In genomic region chr1:228430243-228430642, GRCh38 we compare ENCODE assay signal across 25 cellular contexts. TPM values are rescaled to one million over a fixed set of nuclear protein-coding genes. Genes with fewer than 3 reads are reported as not detected.
DNase-seq lines count a peak whose midpoint lies in the region; ATAC-seq and TF ChIP-seq lines count a peak whose summit lies in the region.
"Had no signal": no experiment of that assay in that cellular context is flagged by ENCODE, and none has a peak within 500 bp of the region (broad histone marks: within the 10 kb centered on the region; RNA-seq: fewer than 3 reads in every experiment).

No MANE protein-coding gene starts in this region.

- H3K4me1 ChIP-seq in sigmoid colon, result no peaks in the 10 kb centered on the region

- 32 to 76% methylated on average over 6 of the region's 6 CpGs for WGBS in sigmoid colon, 2 donors

- ATAC-seq in esophagus mucosa, result peak; percentile 63
- ATAC-seq in left cardiac atrium, result no peak
- ATAC-seq in HG02938 (IDR thresholded peaks at IDR 0.05; ENCODE audit: unreplicated experiment), result no peak
- ATAC-seq: GM12878, Panc1 had no signal

- H3K4me3 ChIP-seq in MG63 (no peak overlapping the region), sigmoid colon (no peak overlapping the region)
- H3K4me3 ChIP-seq: GM12878, SK-N-MC had no signal

- H3K9me3 ChIP-seq in MG63 (no peaks in the 10 kb centered on the region), sigmoid colon (no peaks in the 10 kb centered on the region)

- H3K27me3 ChIP-seq in MG63 (peaks cover 2% of the 10 kb centered on the region; the same call in 1 of the 2 replicates), sigmoid colon (peaks cover 0 to 69% (median 6%) of the 10 kb centered on the region in 3 donors)

- no peak for TF ChIP-seq EP300 in sigmoid colon (IDR thresholded peaks at IDR 0.05)

- no peak for TF ChIP-seq CTCF in sigmoid colon (IDR thresholded peaks at IDR 0.05)

- DNase-seq in MG63, result peak; percentile 18
- peak; percentile 27 for DNase-seq in RPMI8226
- peak; percentile 54 for DNase-seq in sigmoid colon
- DNase-seq in NCI-H128 (lab: John Stamatoyannopoulos, UW; ENCODE audit: unreplicated experiment), result no peak
- no peak for DNase-seq in left cardiac atrium
- DNase-seq: C1 segment of cervical spinal cord; CD4-positive, alpha-beta memory T cell; COR-L47; DMS79; EL; GDM1; MV-4-11; NCI-H1105 treated with DMSO at 0.1 percent for 48 hours; NCI-H2029 treated with DMSO at 0.1 percent for 48 hours; NCI-H2227 treated with DMSO at 0.1 percent for 48 hours; NCI-H510A; NCI-H69; SIG-M5 had no signal

- TF ChIP-seq POLR2A in sigmoid colon (IDR thresholded peaks at IDR 0.05), result no peak

- intact Hi-C loops in sigmoid colon (cut with DNase I) (no loop called here), left cardiac atrium (cut with DNase I) (no loop called here)

- H3K36me3 ChIP-seq in MG63, result no peaks in the 10 kb centered on the region
- H3K36me3 ChIP-seq in sigmoid colon, result no peaks in the 10 kb centered on the region

- H3K27ac ChIP-seq in sigmoid colon, result no peak overlapping the region
- H3K27ac ChIP-seq: SK-N-MC had no signal

RNA-seq across cellular contexts. Expression of gene TRIM17, which starts 13.6 kb away (rescaled TPM):
- not detected in 2 replicates for total RNA-seq in MG63 (2014; rRNA removed; shearing (Covaris generic); ENCODE audit: low replicate concordance)
- total RNA-seq in esophagus mucosa (1.3 TPM), sigmoid colon (under 1 TPM in 1 of 4 donors, not detected in 3; 0.95 TPM), left cardiac atrium (under 1 TPM; 0.42 to 0.88 TPM)
- polyA plus RNA-seq in sigmoid colon, result under 1 TPM in 1 of 3 donors, not detected in 2; 0.44 TPM
- total RNA-seq: GM12878, H4 had no signal
- polyA plus RNA-seq: IgD-negative memory B cell had no signal

RNA-seq across cellular contexts. Expression of gene TRIM11, which starts 23.6 kb away (rescaled TPM):
- 36.5 and 44.3 TPM in 2 replicates for total RNA-seq in MG63 (2014; rRNA removed; shearing (Covaris generic); ENCODE audit: low replicate concordance)
- total RNA-seq in esophagus mucosa (20.7 TPM), sigmoid colon (10 to 100 TPM; 11.8 to 19.6 (median 16.0) TPM), left cardiac atrium (1 to 10 TPM; 9.0 to 9.5 TPM)
- 10 to 100 TPM; 12.0 to 32.9 (median 14.3) TPM for polyA plus RNA-seq in sigmoid colon

RNA-seq across cellular contexts. Expression of gene RNF187, which starts 56.9 kb away (rescaled TPM):
- 68.1 and 133 TPM in 2 replicates for total RNA-seq in MG63 (2014; rRNA removed; shearing (Covaris generic); ENCODE audit: low replicate concordance)
- total RNA-seq in esophagus mucosa, result 126 TPM
- 10 to 100 TPM; 17.3 to 24.4 (median 22.6) TPM for total RNA-seq in sigmoid colon
- 10 to 100 TPM; 23.4 to 39.8 (median 28.2) TPM for polyA plus RNA-seq in sigmoid colon
- total RNA-seq in left cardiac atrium, result 10 to 100 TPM; 78.4 to 88.2 TPM

Comparison
In these comparisons a context has a peak if more than half of its experiments do, and no peak if none do; other contexts are left out.
1. DNase-seq: peak in MG63 (single experiment), RPMI8226 (single experiment) and sigmoid colon (single experiment); none in NCI-H128 (single experiment) and left cardiac atrium (single experiment).